In genomic region chr20:8740265-8740664, GRCh38 we compare ENCODE assay signal across 16 cellular contexts.
DNase-seq lines count a peak whose midpoint lies in the region; ATAC-seq and TF ChIP-seq lines count a peak whose summit lies in the region.
"Had no signal": no experiment of that assay in that cellular context is flagged by ENCODE, and none has a peak within 500 bp of the region (broad histone marks: within the 10 kb centered on the region; RNA-seq: fewer than 3 reads in every experiment).

No MANE protein-coding gene starts in this region.

- H3K4me3 Mint-ChIP-seq in activated CD8-positive, alpha-beta T cell treated with anti-CD3 and anti-CD28 coated beads for 36 hours: no peak overlapping the region
- H3K4me3 Mint-ChIP-seq in activated CD8-positive, alpha-beta T cell treated with anti-CD3 and anti-CD28 coated beads, Interleukin-2, amount 10 ng/mL, durations not matched to agents 7 days and 5 days: no peak overlapping the region
- H3K4me3 Mint-ChIP-seq in stimulated activated memory B cell treated with anti-CD40 and anti-IgM and Interleukin-4, amounts not matched to agents 10 μg/mL and 1 μg/mL and 100 μg/mL, for 72 hours: no peak overlapping the region
- H3K4me3 Mint-ChIP-seq: CD4-positive, alpha-beta T cell had no signal

- H3K27ac ChIP-seq in foreskin keratinocyte: no peak overlapping the region
- H3K27ac ChIP-seq in gastrocnemius medialis: no peak overlapping the region
- H3K27ac ChIP-seq: pancreas, transverse colon had no signal

- DNase-seq in activated CD8-positive, alpha-beta T cell treated with anti-CD3 and anti-CD28 coated beads for 36 hours: peak; percentile 10
- no peak for DNase-seq in activated CD8-positive, alpha-beta T cell treated with anti-CD3 and anti-CD28 coated beads, Interleukin-2, amount 10 ng/mL, durations not matched to agents 7 days and 5 days
- DNase-seq in foreskin keratinocyte: no peak
- DNase-seq in gastrocnemius medialis: no peak
- no peak for DNase-seq in HEK293T (ENCODE audit: extremely low spot score)
- DNase-seq: 8988T; activated CD4-positive, alpha-beta T cell treated with anti-CD3 and anti-CD28 coated beads for 48 hours; activated effector memory CD4-positive, alpha-beta T cell treated with anti-CD3 and anti-CD28 coated beads, Interleukin-2, amount 50 U/mL, for 16 hours; CD4-positive, alpha-beta T cell; NCI-H2171; OCI-M1; pancreas; transverse colon had no signal

- TF ChIP-seq CTCF in activated CD8-positive, alpha-beta T cell treated with anti-CD3 and anti-CD28 coated beads for 36 hours (IDR thresholded peaks at IDR 0.05): no peak
- TF ChIP-seq CTCF in foreskin keratinocyte (conservative IDR thresholded peaks at IDR 0.05): no peak
- no peak for TF ChIP-seq CTCF in gastrocnemius medialis (IDR thresholded peaks at IDR 0.05 in 4 of 5, conservative IDR thresholded peaks at IDR 0.05 in 1 of 5)

- H3K27ac Mint-ChIP-seq in activated CD8-positive, alpha-beta T cell treated with anti-CD3 and anti-CD28 coated beads for 36 hours: no peak overlapping the region
- H3K27ac Mint-ChIP-seq in activated CD8-positive, alpha-beta T cell treated with anti-CD3 and anti-CD28 coated beads, Interleukin-2, amount 10 ng/mL, durations not matched to agents 7 days and 5 days: no peak overlapping the region
- H3K27ac Mint-ChIP-seq in stimulated activated memory B cell treated with anti-CD40 and anti-IgM and Interleukin-4, amounts not matched to agents 10 μg/mL and 1 μg/mL and 100 μg/mL, for 72 hours: no peak overlapping the region
- H3K27ac Mint-ChIP-seq: CD4-positive, alpha-beta T cell had no signal

- no peaks in the 10 kb centered on the region for H3K9me3 Mint-ChIP-seq in activated CD8-positive, alpha-beta T cell treated with anti-CD3 and anti-CD28 coated beads for 36 hours
- H3K9me3 Mint-ChIP-seq in activated CD8-positive, alpha-beta T cell treated with anti-CD3 and anti-CD28 coated beads, Interleukin-2, amount 10 ng/mL, durations not matched to agents 7 days and 5 days (ENCODE audit: insufficient read depth): no peaks in the 10 kb centered on the region
- peaks cover 3% of the 10 kb centered on the region for H3K9me3 Mint-ChIP-seq in stimulated activated memory B cell treated with anti-CD40 and anti-IgM and Interleukin-4, amounts not matched to agents 10 μg/mL and 1 μg/mL and 100 μg/mL, for 72 hours
- H3K9me3 Mint-ChIP-seq: CD4-positive, alpha-beta T cell had no signal

- no peak overlapping the region for H3K4me3 ChIP-seq in gastrocnemius medialis
- H3K4me3 ChIP-seq: pancreas, transverse colon had no signal

- H3K36me3 ChIP-seq in gastrocnemius medialis: peaks cover 0 to 14% of the 10 kb centered on the region in 2 donors
- H3K36me3 ChIP-seq: pancreas had no signal

- ATAC-seq in activated CD8-positive, alpha-beta T cell treated with anti-CD3 and anti-CD28 coated beads for 36 hours: peak; percentile 49
- no peak for ATAC-seq in activated CD8-positive, alpha-beta T cell treated with anti-CD3 and anti-CD28 coated beads, Interleukin-2, amount 10 ng/mL, durations not matched to agents 7 days and 5 days
- ATAC-seq in GM21717 (IDR thresholded peaks at IDR 0.05; ENCODE audit: unreplicated experiment): peak; percentile 87
- ATAC-seq in HG03095 (IDR thresholded peaks at IDR 0.05; ENCODE audit: unreplicated experiment): peak; percentile 73
- ATAC-seq in stimulated activated memory B cell treated with anti-CD40 and anti-IgM and Interleukin-4, amounts not matched to agents 10 μg/mL and 1 μg/mL and 100 μg/mL, for 72 hours: peak; percentile 48
- no peak for ATAC-seq in foreskin keratinocyte
- ATAC-seq in gastrocnemius medialis: no peak
- ATAC-seq: pancreas had no signal

- CTCF ChIA-PET in activated CD8-positive, alpha-beta T cell treated with anti-CD3 and anti-CD28 coated beads for 36 hours (lab: Charles Lee): interaction anchor here (0.8 kb wide), 1 partner anchor 18 kb away, joined by 3 read pairs; no protein-coding TSS in a partner anchor
- CTCF ChIA-PET in activated CD8-positive, alpha-beta T cell treated with anti-CD3 and anti-CD28 coated beads, Interleukin-2, amount 10 ng/mL, durations not matched to agents 7 days and 5 days (lab: Charles Lee): no interaction called here
- CTCF ChIA-PET in HEK293T (lab: Yijun Ruan, JAX): no interaction called here

- no peaks in the 10 kb centered on the region for H3K9me3 ChIP-seq in gastrocnemius medialis
- H3K9me3 ChIP-seq: pancreas, transverse colon had no signal

- peaks cover 6% of the 10 kb centered on the region for H3K4me1 Mint-ChIP-seq in activated CD8-positive, alpha-beta T cell treated with anti-CD3 and anti-CD28 coated beads for 36 hours (ENCODE audit: low read depth)
- H3K4me1 Mint-ChIP-seq in activated CD8-positive, alpha-beta T cell treated with anti-CD3 and anti-CD28 coated beads, Interleukin-2, amount 10 ng/mL, durations not matched to agents 7 days and 5 days (ENCODE audit: low read depth): no peaks in the 10 kb centered on the region
- no peaks in the 10 kb centered on the region for H3K4me1 Mint-ChIP-seq in stimulated activated memory B cell treated with anti-CD40 and anti-IgM and Interleukin-4, amounts not matched to agents 10 μg/mL and 1 μg/mL and 100 μg/mL, for 72 hours

- H3K4me1 ChIP-seq in foreskin keratinocyte (no peaks in the 10 kb centered on the region), gastrocnemius medialis (no peaks in the 10 kb centered on the region)
- H3K4me1 ChIP-seq: pancreas, transverse colon had no signal

- TF ChIP-seq POLR2A in gastrocnemius medialis (IDR thresholded peaks at IDR 0.05): no peak

- no peaks in the 10 kb centered on the region for H3K36me3 Mint-ChIP-seq in activated CD8-positive, alpha-beta T cell treated with anti-CD3 and anti-CD28 coated beads for 36 hours (ENCODE audit: low read depth)
- H3K36me3 Mint-ChIP-seq in activated CD8-positive, alpha-beta T cell treated with anti-CD3 and anti-CD28 coated beads, Interleukin-2, amount 10 ng/mL, durations not matched to agents 7 days and 5 days (ENCODE audit: low read depth): no peaks in the 10 kb centered on the region
- no peaks in the 10 kb centered on the region for H3K36me3 Mint-ChIP-seq in stimulated activated memory B cell treated with anti-CD40 and anti-IgM and Interleukin-4, amounts not matched to agents 10 μg/mL and 1 μg/mL and 100 μg/mL, for 72 hours

- intact Hi-C loops in activated CD8-positive, alpha-beta T cell treated with anti-CD3 and anti-CD28 coated beads for 36 hours (cut with micrococcal nuclease): no loop called here
- intact Hi-C loops in gastrocnemius medialis (cut with DNase I; ENCODE audit: low total_unique reads): no loop called here

- POLR2A ChIA-PET in activated CD8-positive, alpha-beta T cell treated with anti-CD3 and anti-CD28 coated beads for 36 hours (lab: Charles Lee): no interaction called here
- POLR2A ChIA-PET in activated CD8-positive, alpha-beta T cell treated with anti-CD3 and anti-CD28 coated beads, Interleukin-2, amount 10 ng/mL, durations not matched to agents 7 days and 5 days (lab: Charles Lee): no interaction called here
- POLR2A ChIA-PET in HEK293T (lab: Yijun Ruan, JAX): no interaction called here

- H3K27me3 Mint-ChIP-seq in activated CD8-positive, alpha-beta T cell treated with anti-CD3 and anti-CD28 coated beads for 36 hours: no peaks in the 10 kb centered on the region
- peaks cover 2% of the 10 kb centered on the region for H3K27me3 Mint-ChIP-seq in activated CD8-positive, alpha-beta T cell treated with anti-CD3 and anti-CD28 coated beads, Interleukin-2, amount 10 ng/mL, durations not matched to agents 7 days and 5 days (ENCODE audit: low read depth)
- H3K27me3 Mint-ChIP-seq in stimulated activated memory B cell treated with anti-CD40 and anti-IgM and Interleukin-4, amounts not matched to agents 10 μg/mL and 1 μg/mL and 100 μg/mL, for 72 hours: no peaks in the 10 kb centered on the region
- H3K27me3 Mint-ChIP-seq: CD4-positive, alpha-beta T cell had no signal

- H3K27me3 ChIP-seq in foreskin keratinocyte (no peaks in the 10 kb centered on the region), gastrocnemius medialis (no peaks in the 10 kb centered on the region)
- H3K27me3 ChIP-seq: pancreas, transverse colon had no signal

- in situ Hi-C loops in gastrocnemius medialis (cut with MboI; ENCODE audit: low sequenced_read_pairs in 4 of 4): loop anchor here in 1 of 4 donors (25.0 kb wide), 1 partner anchor 97 kb away; no protein-coding TSS in a partner anchor

TF ChIP-seq in HEK293T, 16 proteins besides CTCF, POLR2A, EP300 and RAD21:
- TF ChIP-seq ARNT (IDR thresholded peaks at IDR 0.05): no peak
- TF ChIP-seq ZNF384 (IDR thresholded peaks at IDR 0.05): no peak

Comparison
In these comparisons a context has a peak if more than half of its experiments do, and no peak if none do; other contexts are left out.
1. ATAC-seq: peak in activated CD8-positive, alpha-beta T cell treated with anti-CD3 and anti-CD28 coated beads for 36 hours (single experiment), GM21717 (single experiment), HG03095 (single experiment) and stimulated activated memory B cell treated with anti-CD40 and anti-IgM and Interleukin-4, amounts not matched to agents 10 μg/mL and 1 μg/mL and 100 μg/mL, for 72 hours (single experiment); none in activated CD8-positive, alpha-beta T cell treated with anti-CD3 and anti-CD28 coated beads, Interleukin-2, amount 10 ng/mL, durations not matched to agents 7 days and 5 days (single experiment), foreskin keratinocyte (single experiment) and gastrocnemius medialis (0 of 2).